Comparison of ENCODE assay signal across 9 cellular contexts in the genomic region with DNA sequence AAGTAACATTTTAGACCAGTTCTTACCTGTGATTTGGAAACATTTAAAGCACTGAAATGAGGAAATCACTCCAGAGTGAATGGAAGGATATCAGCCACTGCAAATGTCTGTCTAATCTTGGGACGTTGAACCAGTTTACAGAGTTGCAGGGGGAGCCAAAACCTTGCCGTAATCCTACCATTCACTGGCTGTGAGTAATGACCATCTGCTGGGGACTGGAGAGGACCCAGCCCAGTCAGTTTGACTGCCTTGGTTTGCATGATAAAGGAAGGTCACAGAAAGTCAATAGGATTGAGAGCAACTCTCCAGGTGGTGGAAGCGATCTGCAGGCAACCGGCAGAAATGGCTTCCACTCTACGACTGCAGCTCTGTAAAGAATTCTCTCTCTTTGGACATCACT.
DNase-seq lines count a peak whose midpoint lies in the region; ATAC-seq and TF ChIP-seq lines count a peak whose summit lies in the region.
"Had no signal": no experiment of that assay in that cellular context is flagged by ENCODE, and none has a peak within 500 bp of the region (broad histone marks: within the 10 kb centered on the region; RNA-seq: fewer than 3 reads in every experiment).

No MANE protein-coding gene starts in this region.

- ATAC-seq in HG03565 (IDR thresholded peaks at IDR 0.05; ENCODE audit: unreplicated experiment) (no peak), HG03045 (IDR thresholded peaks at IDR 0.05; ENCODE audit: unreplicated experiment) (no peak), GM21737 (IDR thresholded peaks at IDR 0.05; ENCODE audit: unreplicated experiment) (no peak)

- TF ChIP-seq CTCF in chondrocyte (IDR thresholded peaks at IDR 0.05) = peak; percentile 12
- TF ChIP-seq CTCF in mesothelial cell of epicardium (IDR thresholded peaks at IDR 0.05; ENCODE audit: unreplicated experiment) = no peak

- H3K27me3 Mint-ChIP-seq in chondrocyte (ENCODE audit: low read depth) (no peaks in the 10 kb centered on the region), mesothelial cell of epicardium (ENCODE audit: low read depth) (no peaks in the 10 kb centered on the region)

- peaks cover 3% of the 10 kb centered on the region; the same call in 1 of the 2 replicates for H3K36me3 ChIP-seq in ES-I3 (ENCODE audit: insufficient read depth, low read length)

- H3K9me3 Mint-ChIP-seq in chondrocyte (ENCODE audit: low read depth) (peaks cover 6% of the 10 kb centered on the region), mesothelial cell of epicardium (peaks cover 11% of the 10 kb centered on the region)

- H3K4me1 Mint-ChIP-seq in chondrocyte (ENCODE audit: low read depth) (peaks cover 45% of the 10 kb centered on the region), mesothelial cell of epicardium (peaks cover 45% of the 10 kb centered on the region)

- peaks cover 13% of the 10 kb centered on the region; the same call in 1 of the 2 replicates for H3K9me3 ChIP-seq in ES-I3 (ENCODE audit: control insufficient read depth, insufficient read depth, low read length)

- H3K9ac ChIP-seq in ES-I3 (ENCODE audit: low read depth, low read length) = peak overlapping the region; percentile 20; the same call in 1 of the 2 replicates

- H3K36me3 Mint-ChIP-seq in chondrocyte (ENCODE audit: low read depth) (peaks cover 2% of the 10 kb centered on the region), mesothelial cell of epicardium (peaks cover 10% of the 10 kb centered on the region)

- H3K4me1 ChIP-seq in ES-I3 (ENCODE audit: insufficient read depth, low read length) = peaks cover 45% of the 10 kb centered on the region

- H3K4me3 Mint-ChIP-seq in chondrocyte (ENCODE audit: unreplicated experiment) (no peak overlapping the region), mesothelial cell of epicardium (peak overlapping the region; percentile 54)

- DNase-seq in NCI-H2227 treated with DMSO at 0.1 percent for 48 hours (lab: John Stamatoyannopoulos, UW) = peak; percentile 82
- DNase-seq in chondrocyte (ENCODE audit: low spot score) = no peak
- no peak for DNase-seq in mesothelial cell of epicardium (ENCODE audit: low spot score in 2 of 2, unreplicated experiment in 2 of 2)
- no peak for DNase-seq in stimulated activated naive CD4-positive, alpha-beta T cell treated with Interleukin-2 at 50 U/mL for 16 hours (lab: John Stamatoyannopoulos, UW)
- DNase-seq: activated CD8-positive, alpha-beta memory T cell treated with anti-CD3 and anti-CD28 coated beads, Interleukin-2, amount 50 U/mL, for 4 hours had no signal

- no peak overlapping the region for H3K27ac Mint-ChIP-seq in chondrocyte (ENCODE audit: unreplicated experiment)
- peak overlapping the region; percentile 94 for H3K27ac Mint-ChIP-seq in mesothelial cell of epicardium
